17 cellular contexts compared by ENCODE assay signal in the genomic region with DNA sequence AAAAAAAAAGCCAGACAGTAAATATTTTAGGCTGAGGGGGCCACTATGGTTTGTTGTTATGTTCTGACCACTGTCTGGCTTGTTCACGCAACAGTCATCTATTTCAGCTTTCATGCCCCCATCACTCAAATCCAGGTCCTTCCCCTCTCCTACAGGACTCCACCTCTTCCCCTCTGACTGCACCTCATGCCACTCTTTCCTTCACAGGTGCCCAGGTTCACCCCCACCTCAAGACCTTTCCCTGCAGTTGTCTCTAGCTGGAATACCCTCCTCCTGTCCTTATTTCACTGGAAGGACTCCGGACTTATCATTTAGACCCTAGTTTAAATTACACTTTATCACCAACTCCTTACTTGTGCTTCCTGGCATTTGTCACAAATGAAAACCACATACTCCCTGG. TPM values are rescaled to one million over a fixed set of nuclear protein-coding genes. Genes with fewer than 3 reads are reported as not detected.
DNase-seq lines count a peak whose midpoint lies in the region; ATAC-seq and TF ChIP-seq lines count a peak whose summit lies in the region.
"Had no signal": no experiment of that assay in that cellular context is flagged by ENCODE, and none has a peak within 500 bp of the region (broad histone marks: within the 10 kb centered on the region; RNA-seq: fewer than 3 reads in every experiment).

No MANE protein-coding gene starts in this region.

- H3K9me3 Mint-ChIP-seq in CD8-positive, alpha-beta T cell: peaks cover 2% of the 10 kb centered on the region
- no peaks in the 10 kb centered on the region for H3K9me3 Mint-ChIP-seq in activated naive CD8-positive, alpha-beta T cell treated with anti-CD3 and anti-CD28 coated beads, Interleukin-2, amount 50 U/mL, for 24 hours
- no peaks in the 10 kb centered on the region for H3K9me3 Mint-ChIP-seq in natural killer cell treated with Interleukin-12 subunit alpha and Interleukin-12 subunit beta and Interleukin-15 and Interleukin-18, amount 100 ng/mL, for 72 hours

- no peak overlapping the region for H3K4me3 ChIP-seq in CD8-positive, alpha-beta T cell (ENCODE audit: low read depth, low read length)
- no peak overlapping the region for H3K4me3 ChIP-seq in HUES48 (ENCODE audit: low read depth, low read length)
- H3K4me3 ChIP-seq in PC-3 (ENCODE audit: low read length): no peak overlapping the region
- H3K4me3 ChIP-seq: sigmoid colon had no signal

- H4K20me1 ChIP-seq in PC-3 (ENCODE audit: low read length): peaks cover 62% of the 10 kb centered on the region

- intact Hi-C loops in CD8-positive, alpha-beta T cell (cut with DNase I, micrococcal nuclease): loop anchor here (5.0 kb wide), 2 partner anchors 336 to 806 kb away; a partner anchor contains a TSS
- intact Hi-C loops in PC-3 (cut with micrococcal nuclease): no loop called here

- H3K4me2 ChIP-seq in PC-3 (ENCODE audit: low read length): no peak overlapping the region

- DNase-seq in CD8-positive, alpha-beta T cell: no peak
- DNase-seq in activated naive CD8-positive, alpha-beta T cell treated with anti-CD3 and anti-CD28 coated beads, Interleukin-2, amount 50 U/mL, for 24 hours: no peak
- DNase-seq in natural killer cell treated with Interleukin-12 subunit alpha and Interleukin-12 subunit beta and Interleukin-15 and Interleukin-18, amount 100 ng/mL, for 72 hours (ENCODE audit: low spot score): no peak
- DNase-seq in PC-3 (no peak), NCI-H524 treated with DMSO at 0.1 percent for 48 hours (lab: John Stamatoyannopoulos, UW) (no peak)
- DNase-seq: activated CD4-positive, alpha-beta T cell treated with anti-CD3 and anti-CD28 coated beads, Interleukin-2, amount 50 U/mL, for 4 hours; GOT3; hippocampal formation; naive B cell; NCI-H2029; NCI-H69; sigmoid colon; T1000 had no signal

- H3F3A ChIP-seq in PC-3 (ENCODE audit: low read length, unreplicated experiment): peaks cover 17% of the 10 kb centered on the region

- H3K27ac Mint-ChIP-seq in CD8-positive, alpha-beta T cell: peak overlapping the region; percentile 75
- H3K27ac Mint-ChIP-seq in activated naive CD8-positive, alpha-beta T cell treated with anti-CD3 and anti-CD28 coated beads, Interleukin-2, amount 50 U/mL, for 24 hours: peak overlapping the region; percentile 99
- peak overlapping the region; percentile 63 to 79 for H3K27ac Mint-ChIP-seq in natural killer cell treated with Interleukin-12 subunit alpha and Interleukin-12 subunit beta and Interleukin-15 and Interleukin-18, amount 100 ng/mL, for 72 hours

- no peak for ATAC-seq in CD8-positive, alpha-beta T cell
- ATAC-seq in activated naive CD8-positive, alpha-beta T cell treated with anti-CD3 and anti-CD28 coated beads, Interleukin-2, amount 50 U/mL, for 24 hours: no peak
- no peak for ATAC-seq in natural killer cell treated with Interleukin-12 subunit alpha and Interleukin-12 subunit beta and Interleukin-15 and Interleukin-18, amount 100 ng/mL, for 72 hours
- ATAC-seq in GM21619 (IDR thresholded peaks at IDR 0.05; ENCODE audit: unreplicated experiment): no peak
- ATAC-seq in PC-3: no peak
- ATAC-seq: left lobe of liver, Right ventricle myocardium inferior had no signal

- H3K36me3 ChIP-seq in CD8-positive, alpha-beta T cell (ENCODE audit: insufficient read depth, low read length): peaks cover 46% of the 10 kb centered on the region
- H3K36me3 ChIP-seq in HUES48 (ENCODE audit: control insufficient read depth, insufficient read depth, low read length) (peaks cover 59% of the 10 kb centered on the region), PC-3 (ENCODE audit: low read depth, low read length) (peaks cover 59% of the 10 kb centered on the region)

- H3K36me3 Mint-ChIP-seq in CD8-positive, alpha-beta T cell: peaks cover 77% of the 10 kb centered on the region
- peaks cover 66% of the 10 kb centered on the region for H3K36me3 Mint-ChIP-seq in activated naive CD8-positive, alpha-beta T cell treated with anti-CD3 and anti-CD28 coated beads, Interleukin-2, amount 50 U/mL, for 24 hours (ENCODE audit: low read depth)
- H3K36me3 Mint-ChIP-seq in natural killer cell treated with Interleukin-12 subunit alpha and Interleukin-12 subunit beta and Interleukin-15 and Interleukin-18, amount 100 ng/mL, for 72 hours: peaks cover 41% of the 10 kb centered on the region

- TF ChIP-seq CTCF in CD8-positive, alpha-beta T cell (IDR thresholded peaks at IDR 0.05): no peak
- no peak for TF ChIP-seq CTCF in PC-3 (conservative IDR thresholded peaks at IDR 0.05; ENCODE audit: low read depth, low read length)

- no peaks in the 10 kb centered on the region for H3K27me3 Mint-ChIP-seq in CD8-positive, alpha-beta T cell (ENCODE audit: low read depth)
- no peaks in the 10 kb centered on the region for H3K27me3 Mint-ChIP-seq in activated naive CD8-positive, alpha-beta T cell treated with anti-CD3 and anti-CD28 coated beads, Interleukin-2, amount 50 U/mL, for 24 hours
- H3K27me3 Mint-ChIP-seq in natural killer cell treated with Interleukin-12 subunit alpha and Interleukin-12 subunit beta and Interleukin-15 and Interleukin-18, amount 100 ng/mL, for 72 hours: no peaks in the 10 kb centered on the region
- H3K27me3 Mint-ChIP-seq: naive B cell had no signal

- peaks cover 22% of the 10 kb centered on the region for H3K4me1 ChIP-seq in CD8-positive, alpha-beta T cell (ENCODE audit: insufficient read depth, low read length)
- H3K4me1 ChIP-seq in HUES48 (ENCODE audit: control insufficient read depth, insufficient read depth, low read length) (peaks cover 10% of the 10 kb centered on the region), PC-3 (ENCODE audit: insufficient read depth, low read length) (peaks cover 11% of the 10 kb centered on the region)

- peaks cover 37% of the 10 kb centered on the region for H3K79me2 ChIP-seq in PC-3 (ENCODE audit: low read length)

- H3K9me3 ChIP-seq in CD8-positive, alpha-beta T cell (ENCODE audit: low read length): no peaks in the 10 kb centered on the region
- no peaks in the 10 kb centered on the region for H3K9me3 ChIP-seq in HUES48 (ENCODE audit: control insufficient read depth, insufficient read depth, low read length)
- no peaks in the 10 kb centered on the region for H3K9me3 ChIP-seq in PC-3 (ENCODE audit: low read length)
- H3K9me3 ChIP-seq: sigmoid colon had no signal

- peaks cover 36% of the 10 kb centered on the region for H3K4me1 Mint-ChIP-seq in CD8-positive, alpha-beta T cell (ENCODE audit: low read depth)
- peaks cover 46% of the 10 kb centered on the region for H3K4me1 Mint-ChIP-seq in activated naive CD8-positive, alpha-beta T cell treated with anti-CD3 and anti-CD28 coated beads, Interleukin-2, amount 50 U/mL, for 24 hours
- H3K4me1 Mint-ChIP-seq in natural killer cell treated with Interleukin-12 subunit alpha and Interleukin-12 subunit beta and Interleukin-15 and Interleukin-18, amount 100 ng/mL, for 72 hours (ENCODE audit: low read depth in 2 of 2): peaks cover 24 to 41% of the 10 kb centered on the region in 2 donors

- no peaks in the 10 kb centered on the region for H3K9me2 ChIP-seq in PC-3 (replicated peaks; ENCODE audit: low read length)

- BruUV-seq in PC-3 (replicated peaks; lab: Mats Ljungman, UMichigan): no TSS peak

- CTCF ChIA-PET in CD8-positive, alpha-beta T cell (lab: Charles Lee): interaction anchor here (4.6 kb wide), 1 partner anchor 10 kb away, joined by 18 read pairs; no protein-coding TSS in a partner anchor
- CTCF ChIA-PET in PC-3 (lab: Charles Lee): no interaction called here

- H3K9ac ChIP-seq in HUES48 (ENCODE audit: low read depth, low read length) (no peak overlapping the region), PC-3 (ENCODE audit: low read length) (no peak overlapping the region)

- no peak overlapping the region for H2AFZ ChIP-seq in PC-3 (ENCODE audit: low read length)

- POLR2A ChIA-PET in CD8-positive, alpha-beta T cell (lab: Charles Lee): interaction anchor here (0.6 to 1.9 kb wide), 2 partner anchors 36 to 255 kb away, joined by 3 to 6 read pairs; a partner anchor contains a TSS
- POLR2A ChIA-PET in PC-3 (lab: Charles Lee; ENCODE audit: unreplicated experiment): no interaction called here

- H3K4me3 Mint-ChIP-seq in CD8-positive, alpha-beta T cell: no peak overlapping the region
- peak overlapping the region; percentile 100 for H3K4me3 Mint-ChIP-seq in activated naive CD8-positive, alpha-beta T cell treated with anti-CD3 and anti-CD28 coated beads, Interleukin-2, amount 50 U/mL, for 24 hours
- peak overlapping the region; percentile 91 for H3K4me3 Mint-ChIP-seq in natural killer cell treated with Interleukin-12 subunit alpha and Interleukin-12 subunit beta and Interleukin-15 and Interleukin-18, amount 100 ng/mL, for 72 hours

- H3K27me3 ChIP-seq in CD8-positive, alpha-beta T cell (ENCODE audit: insufficient read depth, low read length): no peaks in the 10 kb centered on the region
- no peaks in the 10 kb centered on the region for H3K27me3 ChIP-seq in HUES48 (ENCODE audit: control insufficient read depth, insufficient read depth, low read length)
- no peaks in the 10 kb centered on the region for H3K27me3 ChIP-seq in PC-3 (ENCODE audit: low read length)
- H3K27me3 ChIP-seq: sigmoid colon had no signal

- H3K27ac ChIP-seq in CD8-positive, alpha-beta T cell (ENCODE audit: low read depth, low read length): no peak overlapping the region
- H3K27ac ChIP-seq in HUES48 (ENCODE audit: low read depth, low read length): peak overlapping the region; percentile 99
- no peak overlapping the region for H3K27ac ChIP-seq in PC-3 (ENCODE audit: low read length)
- H3K27ac ChIP-seq: sigmoid colon had no signal

RNA-seq across cellular contexts. Expression of a gene that starts 3.4 kb away (rescaled TPM):
- 1,000 to 10,000 TPM; 5,604 to 5,613 TPM for total RNA-seq in CD8-positive, alpha-beta T cell
- 1,000 to 10,000 TPM; 1,429 to 1,580 TPM for total RNA-seq in natural killer cell treated with Interleukin-12 subunit alpha and Interleukin-12 subunit beta and Interleukin-15 and Interleukin-18, amount 100 ng/mL, for 72 hours
- 2,005 and 2,031 TPM in 2 replicates for total RNA-seq in PC-3 (2014; rRNA removed)

RNA-seq across cellular contexts. Expression of a gene that starts 33.4 kb away (rescaled TPM):
- 100 to 1,000 TPM; 401 to 411 TPM for total RNA-seq in CD8-positive, alpha-beta T cell
- total RNA-seq in natural killer cell treated with Interleukin-12 subunit alpha and Interleukin-12 subunit beta and Interleukin-15 and Interleukin-18, amount 100 ng/mL, for 72 hours: 100 to 1,000 TPM; 767 to 771 TPM
- 0.22 and 0.52 TPM in 2 replicates for total RNA-seq in PC-3 (2014; rRNA removed)

Comparison
In these comparisons a context has a peak if more than half of its experiments do, and no peak if none do; other contexts are left out.
1. RNA of a gene that starts 33.4 kb away (total RNA-seq): 767 to 771 TPM in natural killer cell treated with Interleukin-12 subunit alpha and Interleukin-12 subunit beta and Interleukin-15 and Interleukin-18, amount 100 ng/mL, for 72 hours and 401 to 411 TPM in CD8-positive, alpha-beta T cell; 0.22 to 0.52 TPM in PC-3; every median in the first group is over 100 times any median in the second.
2. Peak in every context shown above with its lines, with median percentiles within 50 percentile points of each other: H3K27ac Mint-ChIP-seq.